Comparison of ENCODE assay signal across 1 cellular context in genomic region chr12:76084277-76085158, GRCh38.
TF ChIP-seq lines count a peak whose summit lies in the region.

NAP1L1 (minus strand) TSS chr12:76084685; CDS start chr12:76074219, 10,466 bp downstream.

TF ChIP-seq in HepG2, 621 proteins besides CTCF, POLR2A, EP300 and RAD21 (continued from another document and continues in another):
- TF ChIP-seq ZNF83 (CRISPR knock-in tag; IDR thresholded peaks at IDR 0.05; ENCODE audit: borderline replicate concordance) (no peak), ATM (IDR thresholded peaks at IDR 0.05; ENCODE audit: borderline replicate concordance) (no peak), ZNF234 (CRISPR knock-in tag; conservative IDR thresholded peaks at IDR 0.05) (no peak), KAT7 (CRISPR knock-in tag; IDR thresholded peaks at IDR 0.05; ENCODE audit: borderline replicate concordance) (no peak), ZNF687 (CRISPR knock-in tag; IDR thresholded peaks at IDR 0.05) (peak; percentile 90), DRAP1 (CRISPR knock-in tag; IDR thresholded peaks at IDR 0.05) (peak; percentile 89), KAT8 (CRISPR knock-in tag; IDR thresholded peaks at IDR 0.05) (peak; percentile 69; the same call in 1 of the 2 replicates), GATA4 (IDR thresholded peaks at IDR 0.05; ENCODE audit: borderline replicate concordance, low read depth) (no peak), TBX3 (IDR thresholded peaks at IDR 0.05; ENCODE audit: borderline replicate concordance) (no peak), ZNF292 (CRISPR knock-in tag; IDR thresholded peaks at IDR 0.05; ENCODE audit: borderline replicate concordance, low read depth) (peak; percentile 63; the same call in 1 of the 2 replicates), ZBTB37 (CRISPR knock-in tag; IDR thresholded peaks at IDR 0.05) (no peak), ETV6 (CRISPR knock-in tag; conservative IDR thresholded peaks at IDR 0.05) (no peak), JDP2 (CRISPR knock-in tag; IDR thresholded peaks at IDR 0.05; ENCODE audit: borderline replicate concordance) (no peak), TEAD2 (CRISPR knock-in tag; IDR thresholded peaks at IDR 0.05) (0 out of 2 replicates have a peak, but pooled peaks have one; percentile 8), HMG20A (CRISPR knock-in tag; IDR thresholded peaks at IDR 0.05; ENCODE audit: borderline replicate concordance) (no peak), PRMT3 (CRISPR knock-in tag; IDR thresholded peaks at IDR 0.05; ENCODE audit: borderline replicate concordance, low read depth) (no peak), MTERF4 (CRISPR knock-in tag; IDR thresholded peaks at IDR 0.05) (peak; percentile 86; the same call in 1 of the 2 replicates), HINFP (CRISPR knock-in tag; IDR thresholded peaks at IDR 0.05; ENCODE audit: low read depth) (no peak), ZBTB3 (CRISPR knock-in tag; IDR thresholded peaks at IDR 0.05; ENCODE audit: borderline replicate concordance, low read depth) (no peak), HOXA7 (CRISPR knock-in tag; IDR thresholded peaks at IDR 0.05) (no peak), ZGPAT (CRISPR knock-in tag; IDR thresholded peaks at IDR 0.05) (peak; percentile 24; the same call in 1 of the 2 replicates), ZFP1 (CRISPR knock-in tag; IDR thresholded peaks at IDR 0.05) (no peak), DMTF1 (CRISPR knock-in tag; IDR thresholded peaks at IDR 0.05) (no peak), NCOA2 (CRISPR knock-in tag; IDR thresholded peaks at IDR 0.05) (no peak), ZNF326 (CRISPR knock-in tag; IDR thresholded peaks at IDR 0.05; ENCODE audit: borderline replicate concordance) (no peak), SALL1 (CRISPR knock-in tag; IDR thresholded peaks at IDR 0.05) (no peak; the same call in 1 of the 2 replicates), SIX4 (CRISPR knock-in tag; IDR thresholded peaks at IDR 0.05) (no peak), ZNF12 (CRISPR knock-in tag; IDR thresholded peaks at IDR 0.05) (no peak), MYPOP (CRISPR knock-in tag; IDR thresholded peaks at IDR 0.05) (peak; percentile 99), ZFP90 (CRISPR knock-in tag; IDR thresholded peaks at IDR 0.05; ENCODE audit: borderline replicate concordance) (peak; percentile 85; the same call in 1 of the 2 replicates), ZNF510 (CRISPR knock-in tag; IDR thresholded peaks at IDR 0.05; ENCODE audit: low read depth) (no peak), EEA1 (CRISPR knock-in tag; IDR thresholded peaks at IDR 0.05; ENCODE audit: borderline replicate concordance) (0 out of 2 replicates have a peak, but pooled peaks have one; percentile 17), GFI1 (CRISPR knock-in tag; IDR thresholded peaks at IDR 0.05; ENCODE audit: borderline replicate concordance) (no peak), ZNF691 (CRISPR knock-in tag; IDR thresholded peaks at IDR 0.05; ENCODE audit: borderline replicate concordance, low read depth) (no peak), ATF7-NPFF (CRISPR knock-in tag; IDR thresholded peaks at IDR 0.05; ENCODE audit: low read depth) (no peak; the same call in 1 of the 2 replicates), RFXAP (CRISPR knock-in tag; IDR thresholded peaks at IDR 0.05; ENCODE audit: borderline replicate concordance) (no peak; the same call in 1 of the 2 replicates), ZNF20 (CRISPR knock-in tag; IDR thresholded peaks at IDR 0.05) (no peak), ELF4 (CRISPR knock-in tag; IDR thresholded peaks at IDR 0.05; ENCODE audit: borderline replicate concordance) (no peak), TCF7L2 (IDR thresholded peaks at IDR 0.05; ENCODE audit: low read depth, low read length) (no peak), ZNF619 (CRISPR knock-in tag; IDR thresholded peaks at IDR 0.05) (no peak), SIN3B (IDR thresholded peaks at IDR 0.05; ENCODE audit: low read length) (no peak), ZNF138 (CRISPR knock-in tag; IDR thresholded peaks at IDR 0.05; ENCODE audit: low read depth) (0 out of 2 replicates have a peak, but pooled peaks have one; percentile 39), SOX13 (IDR thresholded peaks at IDR 0.05) (no peak), SOX13 (CRISPR knock-in tag; conservative IDR thresholded peaks at IDR 0.05 in 1 of 2, IDR thresholded peaks at IDR 0.05 in 1 of 2) (no peak), TERF1 (CRISPR knock-in tag; IDR thresholded peaks at IDR 0.05) (no peak), ZNF414 (CRISPR knock-in tag; IDR thresholded peaks at IDR 0.05) (no peak), ZNF10 (CRISPR knock-in tag; IDR thresholded peaks at IDR 0.05; ENCODE audit: borderline replicate concordance, low read depth) (no peak), ZNF253 (CRISPR knock-in tag; IDR thresholded peaks at IDR 0.05; ENCODE audit: borderline replicate concordance) (no peak), ZNF816 (CRISPR knock-in tag; IDR thresholded peaks at IDR 0.05; ENCODE audit: borderline replicate concordance) (0 out of 2 replicates have a peak, but pooled peaks have one; percentile 63), XRCC5 (optimal IDR thresholded peaks at IDR 0.05; ENCODE audit: low read length) (no peak), ZNF713 (CRISPR knock-in tag; IDR thresholded peaks at IDR 0.05) (no peak), HNRNPL (IDR thresholded peaks at IDR 0.05; ENCODE audit: low read depth, low read length) (no peak)
